8 cellular contexts compared by ENCODE assay signal in the genomic region with DNA sequence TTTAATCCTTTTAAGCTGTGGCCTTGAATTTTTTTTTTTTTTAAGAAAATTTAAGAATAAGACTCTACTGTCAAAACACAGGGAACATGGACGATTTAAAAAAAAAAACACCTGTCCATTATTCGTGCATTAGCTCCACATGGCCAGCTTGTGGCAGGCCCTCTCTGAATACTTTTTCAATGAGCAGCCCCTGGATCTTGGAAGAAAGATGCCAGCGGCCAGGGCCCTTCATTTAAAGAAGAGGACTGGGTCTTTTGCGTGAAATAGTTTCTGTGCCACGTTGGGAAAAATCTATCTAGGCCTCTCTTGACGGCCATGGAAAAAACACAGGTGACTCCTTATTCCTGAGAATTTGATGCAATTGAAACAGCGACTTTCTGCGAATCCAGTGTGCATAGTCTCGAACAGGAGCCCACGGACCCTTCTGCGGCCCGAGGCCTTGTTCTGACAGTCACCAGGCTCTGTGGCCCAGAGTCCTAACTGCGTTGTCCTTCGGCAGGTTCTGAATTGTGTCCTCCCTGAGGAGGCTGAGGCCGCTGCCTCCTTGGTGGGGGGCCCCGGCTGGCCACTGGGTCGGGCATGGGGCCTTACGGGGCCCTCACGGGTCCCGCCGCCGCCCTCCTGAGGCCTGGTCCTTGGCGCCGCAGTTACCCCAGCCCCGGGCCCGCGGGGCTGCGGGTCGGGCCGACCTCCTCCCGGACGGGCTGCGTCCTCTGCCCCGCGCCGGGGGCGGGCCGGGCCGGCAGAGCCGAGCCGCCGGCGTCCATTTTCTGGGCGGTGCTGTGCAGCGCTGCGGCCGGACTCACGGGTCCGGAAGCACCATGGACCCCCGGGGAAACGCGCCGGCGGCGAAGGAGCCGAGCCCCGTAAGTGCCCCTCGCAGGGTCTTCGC. TPM values are rescaled to one million over a fixed set of nuclear protein-coding genes. Genes with fewer than 3 reads are reported as not detected.
DNase-seq lines count a peak whose midpoint lies in the region; ATAC-seq and TF ChIP-seq lines count a peak whose summit lies in the region.

No MANE protein-coding gene starts in this region.

- peaks cover 3% of the 10 kb centered on the region for H3K9me3 Mint-ChIP-seq in activated CD4-positive, alpha-beta memory T cell treated with anti-CD3 and anti-CD28 coated beads, Interleukin-2, amount 10 ng/mL, durations not matched to agents 7 days and 5 days
- peaks cover 6% of the 10 kb centered on the region for H3K9me3 Mint-ChIP-seq in endothelial cell (ENCODE audit: unreplicated experiment)

- H3K27ac ChIP-seq in muscle layer of colon (ENCODE audit: low read depth, low read length), result peak overlapping the region; percentile 99
- peak overlapping the region; percentile 98 to 99 (median 99) for H3K27ac ChIP-seq in thyroid gland

- H3K27me3 Mint-ChIP-seq in activated CD4-positive, alpha-beta memory T cell treated with anti-CD3 and anti-CD28 coated beads, Interleukin-2, amount 10 ng/mL, durations not matched to agents 7 days and 5 days, result no peaks in the 10 kb centered on the region
- H3K27me3 Mint-ChIP-seq in endothelial cell (ENCODE audit: unreplicated experiment), result peaks cover 4% of the 10 kb centered on the region

- H3K36me3 ChIP-seq in muscle layer of colon (ENCODE audit: insufficient read depth, low read length), result peaks cover 28% of the 10 kb centered on the region
- H3K36me3 ChIP-seq in thyroid gland, result peaks cover 11 to 14% of the 10 kb centered on the region in 2 donors

- H3K36me3 Mint-ChIP-seq in activated CD4-positive, alpha-beta memory T cell treated with anti-CD3 and anti-CD28 coated beads, Interleukin-2, amount 10 ng/mL, durations not matched to agents 7 days and 5 days (ENCODE audit: low read depth), result peaks cover 41% of the 10 kb centered on the region
- peaks cover 25% of the 10 kb centered on the region for H3K36me3 Mint-ChIP-seq in endothelial cell (ENCODE audit: low read depth, unreplicated experiment)

- POLR2A ChIA-PET in activated CD4-positive, alpha-beta memory T cell treated with anti-CD3 and anti-CD28 coated beads, Interleukin-2, amount 10 ng/mL, durations not matched to agents 7 days and 5 days (lab: Charles Lee), result interaction anchor here (0.8 to 15.6 kb wide), 7 partner anchors 9 to 29 kb away, joined by 3 to 320 read pairs (median 7); no protein-coding TSS in a partner anchor

- H3K27ac Mint-ChIP-seq in activated CD4-positive, alpha-beta memory T cell treated with anti-CD3 and anti-CD28 coated beads, Interleukin-2, amount 10 ng/mL, durations not matched to agents 7 days and 5 days, result peak overlapping the region; percentile 73
- H3K27ac Mint-ChIP-seq in endothelial cell (ENCODE audit: unreplicated experiment), result peak overlapping the region; percentile 81

- ATAC-seq in GM21447 (IDR thresholded peaks at IDR 0.05; ENCODE audit: unreplicated experiment), result peak; percentile 51

- intact Hi-C loops in thyroid gland (cut with DNase I), result no loop called here

- TF ChIP-seq CTCF in endothelial cell (IDR thresholded peaks at IDR 0.05; ENCODE audit: unreplicated experiment) (no peak), thyroid gland (IDR thresholded peaks at IDR 0.05) (no peak)

- DNase-seq in G401 (ENCODE audit: low spot score), result peak; percentile 41
- peak; percentile 26 for DNase-seq in HuH-7.5 (ENCODE audit: low spot score)
- DNase-seq in activated CD4-positive, alpha-beta memory T cell treated with anti-CD3 and anti-CD28 coated beads, Interleukin-2, amount 10 ng/mL, durations not matched to agents 7 days and 5 days, result peak; percentile 63
- peak; percentile 58 for DNase-seq in endothelial cell (ENCODE audit: low spot score)
- DNase-seq in thyroid gland, result peak; percentile 45 to 46
- no peak for DNase-seq in COR-L47 (lab: John Stamatoyannopoulos, UW)

- WGBS in thyroid gland, 2 donors, result 10 to 13% methylated on average over 19 to 20 of the region's 59 CpGs

- peak overlapping the region; percentile 63 to 77 for H3K4me3 ChIP-seq in muscle layer of colon (ENCODE audit: low read depth in 1 of 2, low read length in 2 of 2)
- peak overlapping the region; percentile 56 to 73 (median 67) for H3K4me3 ChIP-seq in thyroid gland (replicated peaks in 1 of 3)

- H3K9me3 ChIP-seq in muscle layer of colon (ENCODE audit: low read length) (no peaks in the 10 kb centered on the region), thyroid gland (no peaks in the 10 kb centered on the region)

- CTCF ChIA-PET in activated CD4-positive, alpha-beta memory T cell treated with anti-CD3 and anti-CD28 coated beads, Interleukin-2, amount 10 ng/mL, durations not matched to agents 7 days and 5 days (lab: Charles Lee), result interaction anchor here (1.0 to 2.0 kb wide), 8 partner anchors 9 to 53 kb away, joined by 3 to 10 read pairs (median 4); no protein-coding TSS in a partner anchor

- peak overlapping the region; percentile 94 for H3K9ac ChIP-seq in muscle layer of colon (ENCODE audit: low read length)

- H3K4me1 ChIP-seq in muscle layer of colon (ENCODE audit: insufficient read depth, low read length), result peaks cover 66% of the 10 kb centered on the region
- H3K4me1 ChIP-seq in thyroid gland, result peaks cover 37 to 40% of the 10 kb centered on the region in 2 donors

- H3K4me1 Mint-ChIP-seq in activated CD4-positive, alpha-beta memory T cell treated with anti-CD3 and anti-CD28 coated beads, Interleukin-2, amount 10 ng/mL, durations not matched to agents 7 days and 5 days, result peaks cover 58% of the 10 kb centered on the region
- peaks cover 10% of the 10 kb centered on the region for H3K4me1 Mint-ChIP-seq in endothelial cell (ENCODE audit: unreplicated experiment)

- H3K27me3 ChIP-seq in muscle layer of colon (ENCODE audit: control insufficient read depth in 1 of 2, insufficient read depth in 2 of 2, low read length in 2 of 2) (no peaks in the 10 kb centered on the region), thyroid gland (no peaks in the 10 kb centered on the region)

- H3K4me3 Mint-ChIP-seq in activated CD4-positive, alpha-beta memory T cell treated with anti-CD3 and anti-CD28 coated beads, Interleukin-2, amount 10 ng/mL, durations not matched to agents 7 days and 5 days, result peak overlapping the region; percentile 74
- peak overlapping the region; percentile 82 for H3K4me3 Mint-ChIP-seq in endothelial cell (ENCODE audit: unreplicated experiment)

- peak in 1 of 2 donors; percentile 60 for TF ChIP-seq POLR2A in thyroid gland (IDR thresholded peaks at IDR 0.05)

- in situ Hi-C loops in G401 (cut with HindIII; ENCODE audit: low sequenced_read_pairs), result no loop called here

RNA-seq across cellular contexts. Expression of a gene that starts 33.5 kb away (rescaled TPM):
- 7.4 and 33.8 TPM in 2 replicates for total RNA-seq in G401 (2014; rRNA removed; shearing (Covaris generic))
- total RNA-seq in activated CD4-positive, alpha-beta memory T cell treated with anti-CD3 and anti-CD28 coated beads, Interleukin-2, amount 10 ng/mL, durations not matched to agents 7 days and 5 days, result 10 to 100 TPM; 36.0 to 39.6 TPM
- total RNA-seq in endothelial cell (ENCODE audit: unreplicated experiment) (22.5 TPM), thyroid gland (100 to 1,000 TPM; 143 to 185 (median 165) TPM)
